Comparison of ENCODE assay signal across 1 cellular context in genomic region chr7:123624527-123625183, GRCh38.
TF ChIP-seq lines count a peak whose summit lies in the region.

No MANE protein-coding gene starts in this region.

TF ChIP-seq in K562, 482 proteins besides CTCF, POLR2A, EP300 and RAD21 (continued from another document and continues in another):
- TF ChIP-seq, protein P1, sequence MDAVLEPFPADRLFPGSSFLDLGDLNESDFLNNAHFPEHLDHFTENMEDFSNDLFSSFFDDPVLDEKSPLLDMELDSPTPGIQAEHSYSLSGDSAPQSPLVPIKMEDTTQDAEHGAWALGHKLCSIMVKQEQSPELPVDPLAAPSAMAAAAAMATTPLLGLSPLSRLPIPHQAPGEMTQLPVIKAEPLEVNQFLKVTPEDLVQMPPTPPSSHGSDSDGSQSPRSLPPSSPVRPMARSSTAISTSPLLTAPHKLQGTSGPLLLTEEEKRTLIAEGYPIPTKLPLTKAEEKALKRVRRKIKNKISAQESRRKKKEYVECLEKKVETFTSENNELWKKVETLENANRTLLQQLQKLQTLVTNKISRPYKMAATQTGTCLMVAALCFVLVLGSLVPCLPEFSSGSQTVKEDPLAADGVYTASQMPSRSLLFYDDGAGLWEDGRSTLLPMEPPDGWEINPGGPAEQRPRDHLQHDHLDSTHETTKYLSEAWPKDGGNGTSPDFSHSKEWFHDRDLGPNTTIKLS (IDR thresholded peaks at IDR 0.05; ENCODE audit: borderline replicate concordance, low read depth) = peak; percentile 23; the same call in 1 of the 2 replicates
- TF ChIP-seq MAZ (CRISPR knock-in tag; conservative IDR thresholded peaks at IDR 0.05 in 1 of 2, IDR thresholded peaks at IDR 0.05 in 1 of 2) = no peak
- TF ChIP-seq SNIP1 (IDR thresholded peaks at IDR 0.05; ENCODE audit: low read depth) = no peak
- TF ChIP-seq PCBP2 (IDR thresholded peaks at IDR 0.05; ENCODE audit: low read depth, low read length, poor library complexity, severe bottlenecking) = no peak
- TF ChIP-seq SIX5 (IDR thresholded peaks at IDR 0.05; ENCODE audit: borderline replicate concordance in 1 of 2, insufficient read depth in 1 of 2, low read depth in 1 of 2, low read length in 2 of 2) = no peak
- TF ChIP-seq JUNB (CRISPR knock-in tag; conservative IDR thresholded peaks at IDR 0.05) = no peak
- peak; percentile 26; the same call in 1 of the 2 replicates for TF ChIP-seq SMARCC2 (IDR thresholded peaks at IDR 0.05; ENCODE audit: low read depth)
- TF ChIP-seq, protein P2, sequence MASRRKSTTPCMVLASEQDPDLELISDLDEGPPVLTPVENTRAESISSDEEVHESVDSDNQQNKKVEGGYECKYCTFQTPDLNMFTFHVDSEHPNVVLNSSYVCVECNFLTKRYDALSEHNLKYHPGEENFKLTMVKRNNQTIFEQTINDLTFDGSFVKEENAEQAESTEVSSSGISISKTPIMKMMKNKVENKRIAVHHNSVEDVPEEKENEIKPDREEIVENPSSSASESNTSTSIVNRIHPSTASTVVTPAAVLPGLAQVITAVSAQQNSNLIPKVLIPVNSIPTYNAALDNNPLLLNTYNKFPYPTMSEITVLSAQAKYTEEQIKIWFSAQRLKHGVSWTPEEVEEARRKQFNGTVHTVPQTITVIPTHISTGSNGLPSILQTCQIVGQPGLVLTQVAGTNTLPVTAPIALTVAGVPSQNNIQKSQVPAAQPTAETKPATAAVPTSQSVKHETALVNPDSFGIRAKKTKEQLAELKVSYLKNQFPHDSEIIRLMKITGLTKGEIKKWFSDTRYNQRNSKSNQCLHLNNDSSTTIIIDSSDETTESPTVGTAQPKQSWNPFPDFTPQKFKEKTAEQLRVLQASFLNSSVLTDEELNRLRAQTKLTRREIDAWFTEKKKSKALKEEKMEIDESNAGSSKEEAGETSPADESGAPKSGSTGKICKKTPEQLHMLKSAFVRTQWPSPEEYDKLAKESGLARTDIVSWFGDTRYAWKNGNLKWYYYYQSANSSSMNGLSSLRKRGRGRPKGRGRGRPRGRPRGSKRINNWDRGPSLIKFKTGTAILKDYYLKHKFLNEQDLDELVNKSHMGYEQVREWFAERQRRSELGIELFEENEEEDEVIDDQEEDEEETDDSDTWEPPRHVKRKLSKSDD (conservative IDR thresholded peaks at IDR 0.05; ENCODE audit: low read length) = peak; percentile 72; the same call in 1 of the 2 replicates
- no peak for TF ChIP-seq ZNF778 (CRISPR knock-in tag; IDR thresholded peaks at IDR 0.05)
- no peak for TF ChIP-seq POU5F1 (IDR thresholded peaks at IDR 0.05; ENCODE audit: borderline replicate concordance, low read depth, low read length, partially characterized antibody)
- TF ChIP-seq YY1 (IDR thresholded peaks at IDR 0.05; ENCODE audit: borderline replicate concordance in 1 of 3, control insufficient read depth in 1 of 3, extremely low read depth in 1 of 3, insufficient read depth in 3 of 3, insufficient read length in 1 of 3, insufficient replicate concordance in 2 of 3, low read depth in 1 of 3, low read length in 2 of 3) = peak; percentile 14 to 90 (median 75)
- peak; percentile 47; the same call in 1 of the 2 replicates for TF ChIP-seq DPF2 (IDR thresholded peaks at IDR 0.05)
- no peak for TF ChIP-seq ZFPM2 (CRISPR knock-in tag; IDR thresholded peaks at IDR 0.05)
- no peak for TF ChIP-seq USF2 (CRISPR knock-in tag; IDR thresholded peaks at IDR 0.05)
- TF ChIP-seq SUPT5H (IDR thresholded peaks at IDR 0.05) = no peak
- no peak for TF ChIP-seq ZFP36 (IDR thresholded peaks at IDR 0.05; ENCODE audit: low read depth, low read length, partially characterized antibody)
- TF ChIP-seq, protein P3, sequence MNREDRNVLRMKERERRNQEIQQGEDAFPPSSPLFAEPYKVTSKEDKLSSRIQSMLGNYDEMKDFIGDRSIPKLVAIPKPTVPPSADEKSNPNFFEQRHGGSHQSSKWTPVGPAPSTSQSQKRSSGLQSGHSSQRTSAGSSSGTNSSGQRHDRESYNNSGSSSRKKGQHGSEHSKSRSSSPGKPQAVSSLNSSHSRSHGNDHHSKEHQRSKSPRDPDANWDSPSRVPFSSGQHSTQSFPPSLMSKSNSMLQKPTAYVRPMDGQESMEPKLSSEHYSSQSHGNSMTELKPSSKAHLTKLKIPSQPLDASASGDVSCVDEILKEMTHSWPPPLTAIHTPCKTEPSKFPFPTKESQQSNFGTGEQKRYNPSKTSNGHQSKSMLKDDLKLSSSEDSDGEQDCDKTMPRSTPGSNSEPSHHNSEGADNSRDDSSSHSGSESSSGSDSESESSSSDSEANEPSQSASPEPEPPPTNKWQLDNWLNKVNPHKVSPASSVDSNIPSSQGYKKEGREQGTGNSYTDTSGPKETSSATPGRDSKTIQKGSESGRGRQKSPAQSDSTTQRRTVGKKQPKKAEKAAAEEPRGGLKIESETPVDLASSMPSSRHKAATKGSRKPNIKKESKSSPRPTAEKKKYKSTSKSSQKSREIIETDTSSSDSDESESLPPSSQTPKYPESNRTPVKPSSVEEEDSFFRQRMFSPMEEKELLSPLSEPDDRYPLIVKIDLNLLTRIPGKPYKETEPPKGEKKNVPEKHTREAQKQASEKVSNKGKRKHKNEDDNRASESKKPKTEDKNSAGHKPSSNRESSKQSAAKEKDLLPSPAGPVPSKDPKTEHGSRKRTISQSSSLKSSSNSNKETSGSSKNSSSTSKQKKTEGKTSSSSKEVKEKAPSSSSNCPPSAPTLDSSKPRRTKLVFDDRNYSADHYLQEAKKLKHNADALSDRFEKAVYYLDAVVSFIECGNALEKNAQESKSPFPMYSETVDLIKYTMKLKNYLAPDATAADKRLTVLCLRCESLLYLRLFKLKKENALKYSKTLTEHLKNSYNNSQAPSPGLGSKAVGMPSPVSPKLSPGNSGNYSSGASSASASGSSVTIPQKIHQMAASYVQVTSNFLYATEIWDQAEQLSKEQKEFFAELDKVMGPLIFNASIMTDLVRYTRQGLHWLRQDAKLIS (CRISPR knock-in tag; IDR thresholded peaks at IDR 0.05) = no peak
- TF ChIP-seq, protein P4, sequence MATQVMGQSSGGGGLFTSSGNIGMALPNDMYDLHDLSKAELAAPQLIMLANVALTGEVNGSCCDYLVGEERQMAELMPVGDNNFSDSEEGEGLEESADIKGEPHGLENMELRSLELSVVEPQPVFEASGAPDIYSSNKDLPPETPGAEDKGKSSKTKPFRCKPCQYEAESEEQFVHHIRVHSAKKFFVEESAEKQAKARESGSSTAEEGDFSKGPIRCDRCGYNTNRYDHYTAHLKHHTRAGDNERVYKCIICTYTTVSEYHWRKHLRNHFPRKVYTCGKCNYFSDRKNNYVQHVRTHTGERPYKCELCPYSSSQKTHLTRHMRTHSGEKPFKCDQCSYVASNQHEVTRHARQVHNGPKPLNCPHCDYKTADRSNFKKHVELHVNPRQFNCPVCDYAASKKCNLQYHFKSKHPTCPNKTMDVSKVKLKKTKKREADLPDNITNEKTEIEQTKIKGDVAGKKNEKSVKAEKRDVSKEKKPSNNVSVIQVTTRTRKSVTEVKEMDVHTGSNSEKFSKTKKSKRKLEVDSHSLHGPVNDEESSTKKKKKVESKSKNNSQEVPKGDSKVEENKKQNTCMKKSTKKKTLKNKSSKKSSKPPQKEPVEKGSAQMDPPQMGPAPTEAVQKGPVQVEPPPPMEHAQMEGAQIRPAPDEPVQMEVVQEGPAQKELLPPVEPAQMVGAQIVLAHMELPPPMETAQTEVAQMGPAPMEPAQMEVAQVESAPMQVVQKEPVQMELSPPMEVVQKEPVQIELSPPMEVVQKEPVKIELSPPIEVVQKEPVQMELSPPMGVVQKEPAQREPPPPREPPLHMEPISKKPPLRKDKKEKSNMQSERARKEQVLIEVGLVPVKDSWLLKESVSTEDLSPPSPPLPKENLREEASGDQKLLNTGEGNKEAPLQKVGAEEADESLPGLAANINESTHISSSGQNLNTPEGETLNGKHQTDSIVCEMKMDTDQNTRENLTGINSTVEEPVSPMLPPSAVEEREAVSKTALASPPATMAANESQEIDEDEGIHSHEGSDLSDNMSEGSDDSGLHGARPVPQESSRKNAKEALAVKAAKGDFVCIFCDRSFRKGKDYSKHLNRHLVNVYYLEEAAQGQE (CRISPR knock-in tag; IDR thresholded peaks at IDR 0.05; ENCODE audit: low read depth) = no peak
- TF ChIP-seq FOXK1 (CRISPR knock-in tag; IDR thresholded peaks at IDR 0.05; ENCODE audit: borderline replicate concordance) = no peak
- TF ChIP-seq, protein P5, sequence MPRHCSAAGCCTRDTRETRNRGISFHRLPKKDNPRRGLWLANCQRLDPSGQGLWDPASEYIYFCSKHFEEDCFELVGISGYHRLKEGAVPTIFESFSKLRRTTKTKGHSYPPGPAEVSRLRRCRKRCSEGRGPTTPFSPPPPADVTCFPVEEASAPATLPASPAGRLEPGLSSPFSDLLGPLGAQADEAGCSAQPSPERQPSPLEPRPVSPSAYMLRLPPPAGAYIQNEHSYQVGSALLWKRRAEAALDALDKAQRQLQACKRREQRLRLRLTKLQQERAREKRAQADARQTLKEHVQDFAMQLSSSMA (CRISPR knock-in tag; IDR thresholded peaks at IDR 0.05) = no peak
- no peak for TF ChIP-seq ZNF121 (CRISPR knock-in tag; conservative IDR thresholded peaks at IDR 0.05)
- no peak for TF ChIP-seq ZKSCAN8 (CRISPR knock-in tag; IDR thresholded peaks at IDR 0.05)
- TF ChIP-seq NCOA6 (IDR thresholded peaks at IDR 0.05) = no peak
- no peak for TF ChIP-seq ARID3A (IDR thresholded peaks at IDR 0.05; ENCODE audit: borderline replicate concordance, low read depth, low read length)
- TF ChIP-seq RCOR1 (IDR thresholded peaks at IDR 0.05; ENCODE audit: borderline replicate concordance in 1 of 2, low read depth in 2 of 2, low read length in 2 of 2) = peak in 1 of 2 experiments; percentile 91; a peak in 2 of 4 replicates
- TF ChIP-seq POLR3G (IDR thresholded peaks at IDR 0.05; ENCODE audit: extremely low read depth, insufficient read length, insufficient replicate concordance) = no peak
- 0 out of 2 replicates have a peak, but pooled peaks have one; percentile 18 for TF ChIP-seq ELF1 (tag; IDR thresholded peaks at IDR 0.05)
- no peak for TF ChIP-seq BCOR (IDR thresholded peaks at IDR 0.05)
- TF ChIP-seq NEUROD1 (IDR thresholded peaks at IDR 0.05; ENCODE audit: borderline replicate concordance, low read depth, low read length, partially characterized antibody) = peak; percentile 46
- no peak for TF ChIP-seq OTX1 (CRISPR knock-in tag; IDR thresholded peaks at IDR 0.05)
- TF ChIP-seq ARID1B (IDR thresholded peaks at IDR 0.05) = peak; percentile 13; the same call in 1 of the 2 replicates
- peak; percentile 59; the same call in 1 of the 2 replicates for TF ChIP-seq TEAD4 (IDR thresholded peaks at IDR 0.05; ENCODE audit: low read length)
- TF ChIP-seq TEAD4 (CRISPR knock-in tag; IDR thresholded peaks at IDR 0.05; ENCODE audit: borderline replicate concordance) = no peak
- no peak for TF ChIP-seq ZFX (CRISPR knock-in tag; IDR thresholded peaks at IDR 0.05)
- TF ChIP-seq, protein P6, sequence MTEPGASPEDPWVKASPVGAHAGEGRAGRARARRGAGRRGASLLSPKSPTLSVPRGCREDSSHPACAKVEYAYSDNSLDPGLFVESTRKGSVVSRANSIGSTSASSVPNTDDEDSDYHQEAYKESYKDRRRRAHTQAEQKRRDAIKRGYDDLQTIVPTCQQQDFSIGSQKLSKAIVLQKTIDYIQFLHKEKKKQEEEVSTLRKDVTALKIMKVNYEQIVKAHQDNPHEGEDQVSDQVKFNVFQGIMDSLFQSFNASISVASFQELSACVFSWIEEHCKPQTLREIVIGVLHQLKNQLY (CRISPR knock-in tag; conservative IDR thresholded peaks at IDR 0.05) = no peak
- TF ChIP-seq ZBTB7A (IDR thresholded peaks at IDR 0.05; ENCODE audit: borderline replicate concordance, control insufficient read depth, low read depth, low read length) = no peak
- TF ChIP-seq ZFP1 (CRISPR knock-in tag; IDR thresholded peaks at IDR 0.05) = no peak
- TF ChIP-seq CREBBP (IDR thresholded peaks at IDR 0.05; ENCODE audit: low read depth, low read length) = no peak
- peak; percentile 88 for TF ChIP-seq ZNF175 (CRISPR knock-in tag; IDR thresholded peaks at IDR 0.05; ENCODE audit: low read depth)
- no peak for TF ChIP-seq ZNF347 (CRISPR knock-in tag; IDR thresholded peaks at IDR 0.05; ENCODE audit: low read depth)
- no peak for TF ChIP-seq GABPB1 (CRISPR knock-in tag; IDR thresholded peaks at IDR 0.05)
- TF ChIP-seq SRF (CRISPR knock-in tag; IDR thresholded peaks at IDR 0.05) = 0 out of 4 replicates have a peak, but pooled peaks of 1 of the 2 experiments have one; percentile 44
- TF ChIP-seq ILF3 (IDR thresholded peaks at IDR 0.05; ENCODE audit: borderline replicate concordance) = no peak
- no peak for TF ChIP-seq ZNF239 (CRISPR knock-in tag; IDR thresholded peaks at IDR 0.05)
- no peak for TF ChIP-seq TAF1 (IDR thresholded peaks at IDR 0.05; ENCODE audit: control insufficient read depth, extremely low read depth, insufficient read depth, low read length, severe bottlenecking)
- TF ChIP-seq EP400 (IDR thresholded peaks at IDR 0.05) = 0 out of 2 replicates have a peak, but pooled peaks have one; percentile 34
- no peak for TF ChIP-seq SIN3A (IDR thresholded peaks at IDR 0.05; ENCODE audit: borderline replicate concordance in 2 of 2, control insufficient read depth in 1 of 2, low read depth in 2 of 2, low read length in 2 of 2)
- TF ChIP-seq JUND (IDR thresholded peaks at IDR 0.05; ENCODE audit: borderline replicate concordance, low read depth, low read length) = peak; percentile 66; the same call in 1 of the 2 replicates
- peak; percentile 61; the same call in 2 of the 3 replicates for TF ChIP-seq JUND (tag; IDR thresholded peaks at IDR 0.05; ENCODE audit: borderline replicate concordance, low read depth, low read length)
- no peak for TF ChIP-seq ZNF644 (tag; IDR thresholded peaks at IDR 0.05; ENCODE audit: low read depth)
- TF ChIP-seq PYGO2 (tag; IDR thresholded peaks at IDR 0.05) = no peak
